2 cellular contexts compared by ENCODE assay signal in genomic region chr6:157869673-157870302, GRCh38.
A peak's percentile ranks its signal among the peaks of the same experiment; 100 is the strongest.
TF ChIP-seq lines count a peak whose summit lies in the region.

No MANE protein-coding gene starts in this region.

TF ChIP-seq in HepG2, 621 proteins besides CTCF, POLR2A, EP300 and RAD21:
- TF ChIP-seq THAP11 (CRISPR knock-in tag; IDR thresholded peaks at IDR 0.05) (no peak), CREB1 (IDR thresholded peaks at IDR 0.05) (peak; percentile 17; the same call in 1 of the 2 replicates), CREB1 (CRISPR knock-in tag; IDR thresholded peaks at IDR 0.05) (no peak), YY1 (IDR thresholded peaks at IDR 0.05; ENCODE audit: insufficient read depth, insufficient replicate concordance, low read depth, low read length) (no peak), NFIC (IDR thresholded peaks at IDR 0.05; ENCODE audit: low read length) (no peak), NBN (conservative IDR thresholded peaks at IDR 0.05) (peak; percentile 58; the same call in 1 of the 2 replicates), ZNF574 (CRISPR knock-in tag; IDR thresholded peaks at IDR 0.05) (no peak), CCAR2 (optimal IDR thresholded peaks at IDR 0.05; ENCODE audit: low read depth, low read length) (no peak), ARNT (IDR thresholded peaks at IDR 0.05) (0 out of 2 replicates have a peak, but pooled peaks have one; percentile 13), MAFK (conservative IDR thresholded peaks at IDR 0.05 in 1 of 2, IDR thresholded peaks at IDR 0.05 in 1 of 2; ENCODE audit: low read length in 2 of 2) (no peak), HIVEP1 (CRISPR knock-in tag; IDR thresholded peaks at IDR 0.05) (no peak), SP1 (IDR thresholded peaks at IDR 0.05) (peak; percentile 23; the same call in 1 of the 2 replicates), SP1 (CRISPR knock-in tag; IDR thresholded peaks at IDR 0.05) (no peak), TRIM22 (IDR thresholded peaks at IDR 0.05) (0 out of 2 replicates have a peak, but pooled peaks have one; percentile 52), FOXP1 (IDR thresholded peaks at IDR 0.05) (0 out of 2 replicates have a peak, but pooled peaks have one; percentile 2), FOXP1 (CRISPR knock-in tag; IDR thresholded peaks at IDR 0.05) (no peak), USF2 (IDR thresholded peaks at IDR 0.05; ENCODE audit: low read depth, low read length) (no peak), USF2 (CRISPR knock-in tag; IDR thresholded peaks at IDR 0.05; ENCODE audit: borderline replicate concordance) (no peak), ZNF329 (CRISPR knock-in tag; IDR thresholded peaks at IDR 0.05; ENCODE audit: low read depth) (no peak), HNRNPK (IDR thresholded peaks at IDR 0.05; ENCODE audit: low read depth, low read length, poor library complexity, severe bottlenecking) (no peak), ZNF629 (CRISPR knock-in tag; conservative IDR thresholded peaks at IDR 0.05) (no peak), MED13 (CRISPR knock-in tag; IDR thresholded peaks at IDR 0.05) (no peak), SETDB1 (CRISPR knock-in tag; IDR thresholded peaks at IDR 0.05; ENCODE audit: borderline replicate concordance) (no peak), MNT (IDR thresholded peaks at IDR 0.05) (peak; percentile 32)
TF ChIP-seq in HepG2: peak in this region for 7.

TF ChIP-seq in K562, 482 proteins besides CTCF, POLR2A, EP300 and RAD21:
- TF ChIP-seq MAX (CRISPR knock-in tag; IDR thresholded peaks at IDR 0.05): peak; percentile 51
- TF ChIP-seq SNRNP70 (optimal IDR thresholded peaks at IDR 0.05; ENCODE audit: low read depth, low read length): no peak
- TF ChIP-seq POLR2G (IDR thresholded peaks at IDR 0.05; ENCODE audit: low read depth, low read length): 0 out of 2 replicates have a peak, but pooled peaks have one; percentile 11
- 0 out of 2 replicates have a peak, but pooled peaks have one; percentile 85 for TF ChIP-seq MED1 (CRISPR knock-in tag; IDR thresholded peaks at IDR 0.05; ENCODE audit: borderline replicate concordance)
- TF ChIP-seq BRF1 (IDR thresholded peaks at IDR 0.05; ENCODE audit: borderline replicate concordance, extremely low read depth, insufficient read length): no peak
- TF ChIP-seq SUPT5H (IDR thresholded peaks at IDR 0.05): peak; percentile 47; the same call in 1 of the 2 replicates
- TF ChIP-seq ZBTB43 (CRISPR knock-in tag; IDR thresholded peaks at IDR 0.05): 0 out of 2 replicates have a peak, but pooled peaks have one; percentile 21
- TF ChIP-seq ZSCAN32 (CRISPR knock-in tag; IDR thresholded peaks at IDR 0.05): no peak
